27 cellular contexts compared by ENCODE assay signal in genomic region chr19:12232961-12233360, GRCh38.
"Had no signal": no experiment of that assay in that cellular context is flagged by ENCODE, and none has a peak within 500 bp of the region (broad histone marks: within the 10 kb centered on the region; RNA-seq: fewer than 3 reads in every experiment).

No MANE protein-coding gene starts in this region.

- H3K4me3 Mint-ChIP-seq: naive thymus-derived CD4-positive, alpha-beta T cell; natural killer cell treated with Interleukin-12 subunit alpha and Interleukin-12 subunit beta and Interleukin-15 and Interleukin-18, amount 100 ng/mL, for 72 hours; stimulated activated memory B cell treated with anti-CD40 and anti-IgM and Interleukin-4, amounts not matched to agents 10 μg/mL and 1 μg/mL and 100 μg/mL, for 72 hours; stimulated activated naive CD8-positive, alpha-beta T cell treated with anti-CD3 and anti-CD28 coated beads, Interleukin-15, amount 100 ng/mL, for 72 hours; type B pancreatic cell had no signal

- H3K4me1 Mint-ChIP-seq: stimulated activated memory B cell treated with anti-CD40 and anti-IgM and Interleukin-4, amounts not matched to agents 10 μg/mL and 1 μg/mL and 100 μg/mL, for 72 hours; stimulated activated naive CD8-positive, alpha-beta T cell treated with anti-CD3 and anti-CD28 coated beads, Interleukin-15, amount 100 ng/mL, for 72 hours had no signal

- H3K4me3 ChIP-seq: lower lobe of right lung, pancreas, prostate gland, sigmoid colon, smooth muscle cell, tibial nerve, uterus had no signal

- H3K9me3 ChIP-seq: lower lobe of right lung, pancreas, prostate gland, sigmoid colon had no signal

- H3K27me3 Mint-ChIP-seq: naive thymus-derived CD4-positive, alpha-beta T cell; natural killer cell treated with Interleukin-12 subunit alpha and Interleukin-12 subunit beta and Interleukin-15 and Interleukin-18, amount 100 ng/mL, for 72 hours; stimulated activated memory B cell treated with anti-CD40 and anti-IgM and Interleukin-4, amounts not matched to agents 10 μg/mL and 1 μg/mL and 100 μg/mL, for 72 hours; stimulated activated naive CD8-positive, alpha-beta T cell treated with anti-CD3 and anti-CD28 coated beads, Interleukin-15, amount 100 ng/mL, for 72 hours; type B pancreatic cell had no signal

- H3K4me1 ChIP-seq: lower lobe of right lung, prostate gland, sigmoid colon, tibial nerve, uterus had no signal

- H3K9me3 Mint-ChIP-seq: natural killer cell treated with Interleukin-12 subunit alpha and Interleukin-12 subunit beta and Interleukin-15 and Interleukin-18, amount 100 ng/mL, for 72 hours had no signal

- H3K4me2 ChIP-seq: smooth muscle cell had no signal

- DNase-seq: hippocampal formation; kidney glomerular epithelial cell; left cardiac atrium; left ventricle myocardium superior; lower lobe of right lung; mammary epithelial cell; mesenchymal stem cell; naive thymus-derived CD4-positive, alpha-beta T cell; pancreas; posterior cingulate gyrus; right cardiac atrium; sigmoid colon; stimulated activated CD4-positive, alpha-beta T cell treated with anti-CD3 and anti-CD28 coated beads, Interleukin-1b, Interleukin-23, amount 100 ng/mL, for 48 hours; stimulated activated CD4-positive, alpha-beta T cell treated with anti-CD3 and anti-CD28 coated beads, Interleukin-2, amount 100 ng/mL, for 48 hours; stimulated activated CD4-positive, alpha-beta T cell treated with anti-CD3 and anti-CD28 coated beads, Interleukin-4, amount 100 ng/mL, for 4 hours; stimulated activated CD8-positive, alpha-beta memory T cell treated with anti-CD3 and anti-CD28 coated beads, Interleukin-4, amount 100 ng/mL, for 48 hours; stimulated activated naive CD4-positive, alpha-beta T cell treated with Interleukin-2 at 50 U/mL for 16 hours; stimulated activated naive CD8-positive, alpha-beta T cell treated with anti-CD3 and anti-CD28 coated beads, Interleukin-15, amount 100 ng/mL, for 72 hours; substantia nigra; uterus had no signal

- H3K27me3 ChIP-seq: pancreas, sigmoid colon, tibial nerve, uterus had no signal

- ATAC-seq: left cardiac atrium; left lobe of liver; left ventricle myocardium superior; lower lobe of right lung; naive thymus-derived CD4-positive, alpha-beta T cell; natural killer cell treated with Interleukin-12 subunit alpha and Interleukin-12 subunit beta and Interleukin-15 and Interleukin-18, amount 100 ng/mL, for 72 hours; pancreas; right cardiac atrium; stimulated activated memory B cell treated with anti-CD40 and anti-IgM and Interleukin-4, amounts not matched to agents 10 μg/mL and 1 μg/mL and 100 μg/mL, for 72 hours; stimulated activated naive CD8-positive, alpha-beta T cell treated with anti-CD3 and anti-CD28 coated beads, Interleukin-15, amount 100 ng/mL, for 72 hours had no signal

- H3K27ac Mint-ChIP-seq: natural killer cell treated with Interleukin-12 subunit alpha and Interleukin-12 subunit beta and Interleukin-15 and Interleukin-18, amount 100 ng/mL, for 72 hours; stimulated activated memory B cell treated with anti-CD40 and anti-IgM and Interleukin-4, amounts not matched to agents 10 μg/mL and 1 μg/mL and 100 μg/mL, for 72 hours; stimulated activated naive CD8-positive, alpha-beta T cell treated with anti-CD3 and anti-CD28 coated beads, Interleukin-15, amount 100 ng/mL, for 72 hours; type B pancreatic cell had no signal

- H3K36me3 ChIP-seq: uterus had no signal

- H3K27ac ChIP-seq: lower lobe of right lung, pancreas, prostate gland, sigmoid colon, tibial nerve, uterus had no signal
